In genomic region chr10:48938990-48939536, GRCh38 we compare ENCODE assay signal across 32 cellular contexts. TPM values are rescaled to one million over a fixed set of nuclear protein-coding genes. Genes with fewer than 3 reads are reported as not detected.
"Had no signal": no experiment of that assay in that cellular context is flagged by ENCODE, and none has a peak within 500 bp of the region (broad histone marks: within the 10 kb centered on the region; RNA-seq: fewer than 3 reads in every experiment).

No MANE protein-coding gene starts in this region.

- H3K9me3 Mint-ChIP-seq: activated B cell treated with CpG ODN at 0.5 μM for 24 hours; activated CD4-positive, alpha-beta memory T cell treated with anti-CD3 and anti-CD28 coated beads for 36 hours; activated CD4-positive, alpha-beta T cell treated with anti-CD3 and anti-CD28 coated beads, Interleukin-2, amount 10 ng/mL, durations not matched to agents 24 days and 14 days; activated naive CD4-positive, alpha-beta T cell treated with anti-CD3 and anti-CD28 coated beads, Interleukin-2, amount 50 U/mL, for 24 hours; activated T-cell treated with anti-CD3 and anti-CD28 coated beads, Interleukin-2, amount 50 U/mL, for 24 hours; activated T-helper 1 cell treated with anti-CD3 and anti-CD28 coated beads, Interleukin-12 subunit alpha, Interleukin-12 subunit beta, Interleukin-2, Interleukin-4 antibody, amounts not matched to agents 30 ng/mL and 10 ng/mL and 1 ng/mL, durations not matched to agents 14 hours and 24 hours and 36 hours; T-cell had no signal

- H3K36me3 ChIP-seq: ascending aorta had no signal

- ATAC-seq: body of pancreas, Panc1, Right ventricle myocardium inferior, T-cell had no signal

- DNase-seq: activated B cell treated with CpG ODN at 0.5 μM for 24 hours; activated CD4-positive, alpha-beta memory T cell treated with anti-CD3 and anti-CD28 coated beads for 36 hours; activated CD4-positive, alpha-beta T cell treated with anti-CD3 and anti-CD28 coated beads for 1 hour; activated CD4-positive, alpha-beta T cell treated with anti-CD3 and anti-CD28 coated beads, Interleukin-2, amount 10 ng/mL, durations not matched to agents 24 days and 14 days; activated effector memory CD4-positive, alpha-beta T cell treated with Interleukin-2 at 50 U/mL for 16 hours; activated naive CD4-positive, alpha-beta T cell; activated T-cell treated with anti-CD3 and anti-CD28 coated beads, Interleukin-2, amount 50 U/mL, for 24 hours; body of pancreas; central memory CD4-positive, alpha-beta T cell; KG1; NCI-H1092; NCI-H1417 treated with DMSO at 0.1 percent for 48 hours; NCI-H1694; NCI-H2029 treated with DMSO at 0.1 percent for 48 hours; NCI-H510A treated with DMSO at 0.1 percent for 48 hours; NCI-H69; NK-92 treated with Interleukin-12 subunit alpha and Interleukin-12 subunit beta, amount 100 ng/mL, for 24 hours; OCI-M1; RPMI8226; T-cell; T-helper 2 cell; T1000 had no signal

- H3K4me3 ChIP-seq: ascending aorta, body of pancreas, SK-N-MC had no signal

- H3K4me1 ChIP-seq: ascending aorta, body of pancreas had no signal

- H3K4me1 Mint-ChIP-seq: activated B cell treated with CpG ODN at 0.5 μM for 24 hours; activated CD4-positive, alpha-beta T cell treated with anti-CD3 and anti-CD28 coated beads, Interleukin-2, amount 10 ng/mL, durations not matched to agents 24 days and 14 days; activated naive CD4-positive, alpha-beta T cell treated with anti-CD3 and anti-CD28 coated beads, Interleukin-2, amount 50 U/mL, for 24 hours; T-cell had no signal

- H3K27ac Mint-ChIP-seq: activated B cell treated with CpG ODN at 0.5 μM for 24 hours; activated CD4-positive, alpha-beta memory T cell treated with anti-CD3 and anti-CD28 coated beads for 36 hours; activated CD4-positive, alpha-beta T cell treated with anti-CD3 and anti-CD28 coated beads, Interleukin-2, amount 10 ng/mL, durations not matched to agents 24 days and 14 days; activated naive CD4-positive, alpha-beta T cell treated with anti-CD3 and anti-CD28 coated beads, Interleukin-2, amount 50 U/mL, for 24 hours; activated T-cell treated with anti-CD3 and anti-CD28 coated beads, Interleukin-2, amount 50 U/mL, for 24 hours; activated T-helper 1 cell treated with anti-CD3 and anti-CD28 coated beads, Interleukin-12 subunit alpha, Interleukin-12 subunit beta, Interleukin-2, Interleukin-4 antibody, amounts not matched to agents 30 ng/mL and 10 ng/mL and 1 ng/mL, durations not matched to agents 14 hours and 24 hours and 36 hours; T-cell had no signal

- H3K27me3 Mint-ChIP-seq: activated B cell treated with CpG ODN at 0.5 μM for 24 hours; activated CD4-positive, alpha-beta memory T cell treated with anti-CD3 and anti-CD28 coated beads for 36 hours; activated CD4-positive, alpha-beta T cell treated with anti-CD3 and anti-CD28 coated beads, Interleukin-2, amount 10 ng/mL, durations not matched to agents 24 days and 14 days; activated naive CD4-positive, alpha-beta T cell treated with anti-CD3 and anti-CD28 coated beads, Interleukin-2, amount 50 U/mL, for 24 hours; activated T-cell treated with anti-CD3 and anti-CD28 coated beads, Interleukin-2, amount 50 U/mL, for 24 hours had no signal

- H3K4me3 Mint-ChIP-seq: activated B cell treated with CpG ODN at 0.5 μM for 24 hours; activated CD4-positive, alpha-beta memory T cell treated with anti-CD3 and anti-CD28 coated beads for 36 hours; activated CD4-positive, alpha-beta T cell treated with anti-CD3 and anti-CD28 coated beads, Interleukin-2, amount 10 ng/mL, durations not matched to agents 24 days and 14 days; activated naive CD4-positive, alpha-beta T cell treated with anti-CD3 and anti-CD28 coated beads, Interleukin-2, amount 50 U/mL, for 24 hours; activated T-cell treated with anti-CD3 and anti-CD28 coated beads, Interleukin-2, amount 50 U/mL, for 24 hours; activated T-helper 1 cell treated with anti-CD3 and anti-CD28 coated beads, Interleukin-12 subunit alpha, Interleukin-12 subunit beta, Interleukin-2, Interleukin-4 antibody, amounts not matched to agents 30 ng/mL and 10 ng/mL and 1 ng/mL, durations not matched to agents 14 hours and 24 hours and 36 hours; T-cell had no signal

- H3K9me3 ChIP-seq: ascending aorta, body of pancreas had no signal

- H3K27ac ChIP-seq: ascending aorta, body of pancreas, SK-N-MC had no signal

- H3K36me3 Mint-ChIP-seq: activated CD4-positive, alpha-beta memory T cell treated with anti-CD3 and anti-CD28 coated beads for 36 hours; activated naive CD4-positive, alpha-beta T cell treated with anti-CD3 and anti-CD28 coated beads, Interleukin-2, amount 50 U/mL, for 24 hours; T-cell had no signal

- H3K27me3 ChIP-seq: ascending aorta, body of pancreas had no signal

RNA-seq across cellular contexts. Expression of gene LRRC18, which starts 0.6 kb away (rescaled TPM):
- total RNA-seq: activated B cell treated with CpG ODN at 0.5 μM for 24 hours; activated CD4-positive, alpha-beta memory T cell treated with anti-CD3 and anti-CD28 coated beads for 36 hours; activated CD4-positive, alpha-beta T cell treated with anti-CD3 and anti-CD28 coated beads, Interleukin-2, amount 10 ng/mL, durations not matched to agents 24 days and 14 days; activated CD8-positive, alpha-beta memory T cell treated with anti-CD3 and anti-CD28 coated beads for 36 hours; activated T-helper 1 cell treated with anti-CD3 and anti-CD28 coated beads, Interleukin-12 subunit alpha, Interleukin-12 subunit beta, Interleukin-2, Interleukin-4 antibody, amounts not matched to agents 30 ng/mL and 10 ng/mL and 1 ng/mL, durations not matched to agents 14 hours and 24 hours and 36 hours; ascending aorta; body of pancreas; bronchial epithelial cell; LHCN-M2; M059J; Right ventricle myocardium inferior; T-cell had no signal
